Comparison of ENCODE assay signal across 10 cellular contexts in genomic region chr3:120615863-120616599, GRCh38. TPM values are rescaled to one million over a fixed set of nuclear protein-coding genes. Genes with fewer than 3 reads are reported as not detected.
DNase-seq lines count a peak whose midpoint lies in the region; ATAC-seq and TF ChIP-seq lines count a peak whose summit lies in the region.
"Had no signal": no experiment of that assay in that cellular context is flagged by ENCODE, and none has a peak within 500 bp of the region (broad histone marks: within the 10 kb centered on the region; RNA-seq: fewer than 3 reads in every experiment).

No MANE protein-coding gene starts in this region.

- CTCF ChIA-PET in HEK293T (lab: Yijun Ruan, JAX), result no interaction called here

- POLR2A ChIA-PET in HEK293T (lab: Yijun Ruan, JAX), result no interaction called here

- no peak for ATAC-seq in HG03565 (IDR thresholded peaks at IDR 0.05; ENCODE audit: unreplicated experiment)
- ATAC-seq: stimulated activated naive CD8-positive, alpha-beta T cell treated with anti-CD3 and anti-CD28 coated beads, Interleukin-15, amount 100 ng/mL, for 72 hours had no signal

- H3K4me3 ChIP-seq in AG10803 (ENCODE audit: low read length), result no peak overlapping the region
- H3K4me3 ChIP-seq in cardiac fibroblast (replicated peaks in 1 of 2; ENCODE audit: low read depth in 2 of 2, low read length in 2 of 2), result no peak overlapping the region
- H3K4me3 ChIP-seq in lower leg skin (ENCODE audit: low read depth, poor library complexity, severe bottlenecking), result no peak overlapping the region

- DNase-seq in AG10803 (ENCODE audit: low read depth) (peak; percentile 91), M059J (ENCODE audit: low read depth) (peak; percentile 100), cardiac fibroblast (ENCODE audit: low read depth in 2 of 2) (peak; percentile 74 to 98), lower leg skin (ENCODE audit: low spot score in 2 of 2) (peak; percentile 55 to 90), HEK293T (ENCODE audit: extremely low spot score) (no peak), SKM-1 (lab: John Stamatoyannopoulos, UW; ENCODE audit: unreplicated experiment) (no peak)
- DNase-seq in activated CD4-positive, alpha-beta T cell treated with anti-CD3 and anti-CD28 coated beads, Interleukin-2, amount 50 U/mL, for 48 hours, result no peak
- DNase-seq: Caco-2; stimulated activated naive CD8-positive, alpha-beta T cell treated with anti-CD3 and anti-CD28 coated beads, Interleukin-15, amount 100 ng/mL, for 72 hours had no signal

- no peak for TF ChIP-seq POLR2A in lower leg skin (IDR thresholded peaks at IDR 0.05)

- 60% methylated on average over 13 of the region's 13 CpGs for WGBS in lower leg skin, 2 donors

- TF ChIP-seq CTCF in AG10803 (conservative IDR thresholded peaks at IDR 0.05; ENCODE audit: low read length), result no peak
- TF ChIP-seq CTCF in cardiac fibroblast (IDR thresholded peaks at IDR 0.05; ENCODE audit: low read depth, low read length), result no peak
- no peak for TF ChIP-seq CTCF in lower leg skin (IDR thresholded peaks at IDR 0.05)

- intact Hi-C loops in lower leg skin (cut with DNase I; ENCODE audit: low total_unique reads), result no loop called here

TF ChIP-seq in HEK293T, 16 proteins besides CTCF, POLR2A, EP300 and RAD21:
- no peak for TF ChIP-seq ARNT (IDR thresholded peaks at IDR 0.05)
- TF ChIP-seq, protein P1, sequence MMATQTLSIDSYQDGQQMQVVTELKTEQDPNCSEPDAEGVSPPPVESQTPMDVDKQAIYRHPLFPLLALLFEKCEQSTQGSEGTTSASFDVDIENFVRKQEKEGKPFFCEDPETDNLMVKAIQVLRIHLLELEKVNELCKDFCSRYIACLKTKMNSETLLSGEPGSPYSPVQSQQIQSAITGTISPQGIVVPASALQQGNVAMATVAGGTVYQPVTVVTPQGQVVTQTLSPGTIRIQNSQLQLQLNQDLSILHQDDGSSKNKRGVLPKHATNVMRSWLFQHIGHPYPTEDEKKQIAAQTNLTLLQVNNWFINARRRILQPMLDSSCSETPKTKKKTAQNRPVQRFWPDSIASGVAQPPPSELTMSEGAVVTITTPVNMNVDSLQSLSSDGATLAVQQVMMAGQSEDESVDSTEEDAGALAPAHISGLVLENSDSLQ (IDR thresholded peaks at IDR 0.05), result no peak
- no peak for TF ChIP-seq ZNF384 (IDR thresholded peaks at IDR 0.05)
- no peak for TF ChIP-seq HDGF (IDR thresholded peaks at IDR 0.05; ENCODE audit: borderline replicate concordance)
- no peak for TF ChIP-seq SUZ12 (IDR thresholded peaks at IDR 0.05)
- no peak for TF ChIP-seq ELF4 (IDR thresholded peaks at IDR 0.05)
- TF ChIP-seq L3MBTL2 (conservative IDR thresholded peaks at IDR 0.05), result no peak
- TF ChIP-seq BHLHE40 (IDR thresholded peaks at IDR 0.05; ENCODE audit: borderline replicate concordance), result no peak
- no peak for TF ChIP-seq TARDBP (IDR thresholded peaks at IDR 0.05)
- TF ChIP-seq LEF1 (IDR thresholded peaks at IDR 0.05; ENCODE audit: borderline replicate concordance), result no peak
- TF ChIP-seq SP1 (IDR thresholded peaks at IDR 0.05), result no peak
- no peak for TF ChIP-seq NFRKB (IDR thresholded peaks at IDR 0.05)
- no peak for TF ChIP-seq CTBP1 (IDR thresholded peaks at IDR 0.05; ENCODE audit: borderline replicate concordance)
- no peak for TF ChIP-seq FOXK2 (IDR thresholded peaks at IDR 0.05)
- no peak for TF ChIP-seq FOXM1 (IDR thresholded peaks at IDR 0.05; ENCODE audit: borderline replicate concordance)
- no peak for TF ChIP-seq FOXA1 (IDR thresholded peaks at IDR 0.05)

RNA-seq across cellular contexts. Expression of gene NDUFB4, which starts 19.9 kb away (rescaled TPM):
- total RNA-seq in M059J (2014; rRNA removed; shearing (Covaris generic)), result 287 and 362 TPM in 2 replicates
- total RNA-seq in lower leg skin, result 100 to 1,000 TPM; 114 to 235 (median 143) TPM

Comparison
In these comparisons a context has a peak if more than half of its experiments do, and no peak if none do; other contexts are left out.
1. DNase-seq: peak in AG10803 (single experiment), M059J (single experiment), cardiac fibroblast (2 of 2) and lower leg skin (2 of 2); none in activated CD4-positive, alpha-beta T cell treated with anti-CD3 and anti-CD28 coated beads, Interleukin-2, amount 50 U/mL, for 48 hours (0 of 2), HEK293T (single experiment) and SKM-1 (single experiment).